In genomic region chr22:27670701-27671412, GRCh38 we compare ENCODE assay signal across 10 cellular contexts.
DNase-seq lines count a peak whose midpoint lies in the region; ATAC-seq and TF ChIP-seq lines count a peak whose summit lies in the region.
"Had no signal": no experiment of that assay in that cellular context is flagged by ENCODE, and none has a peak within 500 bp of the region (broad histone marks: within the 10 kb centered on the region; RNA-seq: fewer than 3 reads in every experiment).

No MANE protein-coding gene starts in this region.

- peak overlapping the region; percentile 8 for H3K4me2 ChIP-seq in trophoblast cell (ENCODE audit: low read length)

- peak overlapping the region; percentile 2 for H4K12ac ChIP-seq in trophoblast cell (ENCODE audit: low read depth, low read length)

- H3K27me3 ChIP-seq in SJCRH30 (no peaks in the 10 kb centered on the region), right atrium auricular region (no peaks in the 10 kb centered on the region), trophoblast cell (ENCODE audit: insufficient read depth, low read length) (no peaks in the 10 kb centered on the region)

- TF ChIP-seq CTCF in right atrium auricular region (IDR thresholded peaks at IDR 0.05) = no peak

- peaks cover 26% of the 10 kb centered on the region for H3K4me1 ChIP-seq in SJCRH30
- H3K4me1 ChIP-seq in right atrium auricular region = peaks cover 0 to 57% of the 10 kb centered on the region in 2 donors
- H3K4me1 ChIP-seq in trophoblast cell (ENCODE audit: control insufficient read depth in 1 of 2, insufficient read depth in 2 of 2, low read length in 2 of 2) = peaks cover 21 to 23% of the 10 kb centered on the region in 2 experiments
- H3K4me1 ChIP-seq: parathyroid adenoma had no signal

- H3K36me3 ChIP-seq in SJCRH30 (no peaks in the 10 kb centered on the region), right atrium auricular region (no peaks in the 10 kb centered on the region), trophoblast cell (ENCODE audit: control insufficient read depth in 1 of 2, insufficient read depth in 2 of 2, low read length in 2 of 2) (no peaks in the 10 kb centered on the region)

- H3K9ac ChIP-seq in trophoblast cell (ENCODE audit: low read length) = no peak overlapping the region
- H3K9ac ChIP-seq: parathyroid adenoma had no signal

- peak overlapping the region; percentile 13 for H3K18ac ChIP-seq in trophoblast cell (ENCODE audit: low read length)

- H3K27ac ChIP-seq in SJCRH30 (peak overlapping the region; percentile 81), right atrium auricular region (peak overlapping the region; percentile 91 to 94), trophoblast cell (ENCODE audit: low read depth, low read length) (peak overlapping the region; percentile 43)
- H3K27ac ChIP-seq: parathyroid adenoma had no signal

- peak overlapping the region; percentile 67 for H3K14ac ChIP-seq in trophoblast cell (ENCODE audit: low read length)

- peak overlapping the region; percentile 47 for H2AFZ ChIP-seq in trophoblast cell (ENCODE audit: insufficient read depth, low read length, poor library complexity)
- H2AFZ ChIP-seq: parathyroid adenoma had no signal

- H2BK120ac ChIP-seq in trophoblast cell (ENCODE audit: insufficient read depth, low read length, poor library complexity) = peak overlapping the region; percentile 35

- H3K4ac ChIP-seq in trophoblast cell (ENCODE audit: low read depth, low read length) = peak overlapping the region; percentile 1

- peak overlapping the region; percentile 2 for H2BK5ac ChIP-seq in trophoblast cell (ENCODE audit: low read depth, low read length, poor library complexity)

- H3K27ac Mint-ChIP-seq in activated T-cell treated with anti-CD3 and anti-CD28 coated beads, Interleukin-2, amount 50 U/mL, for 24 hours = no peak overlapping the region
- H3K27ac Mint-ChIP-seq in T-helper 17 cell = no peak overlapping the region

- H4K91ac ChIP-seq in trophoblast cell (ENCODE audit: low read depth, low read length) = peak overlapping the region; percentile 56

- no peak overlapping the region for H3K4me3 Mint-ChIP-seq in activated T-cell treated with anti-CD3 and anti-CD28 coated beads, Interleukin-2, amount 50 U/mL, for 24 hours
- no peak overlapping the region for H3K4me3 Mint-ChIP-seq in T-helper 17 cell

- H3K79me1 ChIP-seq in trophoblast cell (ENCODE audit: low read length) = peaks cover 15% of the 10 kb centered on the region

- H3K27me3 Mint-ChIP-seq in activated T-cell treated with anti-CD3 and anti-CD28 coated beads, Interleukin-2, amount 50 U/mL, for 24 hours = peaks cover 43% of the 10 kb centered on the region
- H3K27me3 Mint-ChIP-seq in T-helper 17 cell = peaks cover 35% of the 10 kb centered on the region

- no peaks in the 10 kb centered on the region for H3K9me3 ChIP-seq in SJCRH30 (replicated peaks)
- peaks cover 3 to 5% of the 10 kb centered on the region in 2 donors for H3K9me3 ChIP-seq in right atrium auricular region
- peaks cover 2% of the 10 kb centered on the region for H3K9me3 ChIP-seq in trophoblast cell (ENCODE audit: insufficient read depth, low read depth, low read length)
- no peaks in the 10 kb centered on the region for H3K9me3 ChIP-seq in T-helper 17 cell (ENCODE audit: control insufficient read depth, low read length, poor library complexity, severe bottlenecking)

- no CpG with 5 or more reads among the region's 16 CpGs for WGBS in trophoblast cell (ENCODE audit: extremely low coverage, insufficient coverage, insufficient read length)

- ATAC-seq in T-helper 17 cell = no peak
- no peak for ATAC-seq in GM19023 (IDR thresholded peaks at IDR 0.05; ENCODE audit: unreplicated experiment)

- H3K23ac ChIP-seq in trophoblast cell (ENCODE audit: low read length) = no peak overlapping the region

- no peaks in the 10 kb centered on the region for H3K4me1 Mint-ChIP-seq in activated T-cell treated with anti-CD3 and anti-CD28 coated beads, Interleukin-2, amount 50 U/mL, for 24 hours (ENCODE audit: low read depth)
- H3K4me1 Mint-ChIP-seq in T-helper 17 cell = peaks cover 6% of the 10 kb centered on the region

- H2BK12ac ChIP-seq in trophoblast cell (ENCODE audit: low read length) = peak overlapping the region; percentile 62

- H3K4me3 ChIP-seq in SJCRH30 (no peak overlapping the region), right atrium auricular region (no peak overlapping the region), trophoblast cell (ENCODE audit: low read depth, low read length) (no peak overlapping the region)

- H3K36me3 Mint-ChIP-seq in activated T-cell treated with anti-CD3 and anti-CD28 coated beads, Interleukin-2, amount 50 U/mL, for 24 hours (ENCODE audit: low read depth) = no peaks in the 10 kb centered on the region
- peaks cover 5% of the 10 kb centered on the region for H3K36me3 Mint-ChIP-seq in T-helper 17 cell (ENCODE audit: low read depth)

- H4K8ac ChIP-seq in trophoblast cell (ENCODE audit: low read depth, low read length) = peak overlapping the region; percentile 79

- peaks cover 5% of the 10 kb centered on the region for H3K9me3 Mint-ChIP-seq in activated T-cell treated with anti-CD3 and anti-CD28 coated beads, Interleukin-2, amount 50 U/mL, for 24 hours

- peak overlapping the region; percentile 57 for H2AK5ac ChIP-seq in trophoblast cell (ENCODE audit: low read length)

- H3K79me2 ChIP-seq in trophoblast cell (ENCODE audit: control insufficient read depth, insufficient read depth, low read length, poor library complexity) = no peaks in the 10 kb centered on the region
- H3K79me2 ChIP-seq: parathyroid adenoma had no signal

- peak; percentile 19 for DNase-seq in ELR (ENCODE audit: low read depth)
- DNase-seq in SJCRH30 = peak; percentile 92 to 94
- no peak for DNase-seq in right atrium auricular region (ENCODE audit: low spot score)
- no peak for DNase-seq in trophoblast cell
- no peak for DNase-seq in activated T-cell treated with anti-CD3 and anti-CD28 coated beads, Interleukin-2, amount 50 U/mL, for 24 hours
- DNase-seq in NCI-H446 (lab: John Stamatoyannopoulos, UW) = no peak
- DNase-seq in T-helper 17 cell = no peak
- DNase-seq: DMS 273 treated with DMSO at 0.1 percent for 48 hours had no signal

Comparison
In these comparisons a context has a peak if more than half of its experiments do, and no peak if none do; other contexts are left out.
1. DNase-seq: peak in ELR (single experiment) and SJCRH30 (2 of 2); none in right atrium auricular region (single experiment), trophoblast cell (0 of 2), activated T-cell treated with anti-CD3 and anti-CD28 coated beads, Interleukin-2, amount 50 U/mL, for 24 hours (single experiment), NCI-H446 (0 of 2) and T-helper 17 cell (0 of 3).
2. Peak in every context shown above with its lines, with median percentiles within 50 percentile points of each other: H3K27ac ChIP-seq.